Comparison of ENCODE assay signal across 21 cellular contexts in the genomic region with DNA sequence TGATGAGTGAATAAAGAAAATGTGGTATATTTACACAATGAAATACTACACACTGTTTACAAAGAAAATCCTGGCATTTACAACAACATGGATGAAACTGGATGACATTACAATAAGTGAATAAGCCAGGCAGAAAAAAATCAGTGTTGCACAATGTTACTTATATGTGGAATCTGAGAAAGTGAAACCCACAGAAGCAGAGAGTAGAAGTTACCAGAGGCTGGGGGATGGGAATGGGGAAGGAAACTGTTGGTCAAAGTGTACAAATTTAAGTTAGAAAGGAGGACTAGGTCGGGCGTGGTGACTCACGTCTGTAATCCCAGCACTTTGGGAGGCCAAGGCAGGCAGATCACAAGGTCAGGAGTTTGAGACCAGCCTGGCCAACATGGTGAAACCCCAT.
DNase-seq lines count a peak whose midpoint lies in the region; ATAC-seq, FAIRE-seq and TF ChIP-seq lines count a peak whose summit lies in the region.
"Had no signal": no experiment of that assay in that cellular context is flagged by ENCODE, and none has a peak within 500 bp of the region (broad histone marks: within the 10 kb centered on the region; RNA-seq: fewer than 3 reads in every experiment).

No MANE protein-coding gene starts in this region.

- POLR2A ChIA-PET in K562 (lab: Yijun Ruan, JAX): no interaction called here
- POLR2A ChIA-PET in PC-9 (lab: Charles Lee; ENCODE audit: unreplicated experiment): no interaction called here

- DNase-seq in KBM-7 (peak; percentile 0), NOMO-1 treated with DMSO at 0.1 percent for 48 hours (lab: John Stamatoyannopoulos, UW; ENCODE audit: unreplicated experiment) (peak; percentile 7), K562 (ENCODE audit: extremely low read depth in 1 of 4, low spot score in 3 of 4) (no peak), SIG-M5 (lab: John Stamatoyannopoulos, UW) (no peak), PC-9 (no peak), NCI-H146 (lab: John Stamatoyannopoulos, UW) (no peak)
- DNase-seq: CD4-positive, CD25-positive, alpha-beta regulatory T cell; NCI-H1105; NCI-H1694; NCI-H2081; NCI-H2171; NCI-H345; NCI-H524 treated with DMSO at 0.1 percent for 48 hours; Peyer's patch; SJCRH30; T-helper 17 cell had no signal

- peak overlapping the region in 4 of 11 experiments; percentile 13 to 53 (median 42); a peak in 5 of 22 replicates for H3K9ac ChIP-seq in BLaER1 treated with 17β-estradiol and CSF1 and Interleukin-3, amounts not matched to agents 10 nM and 100 nM
- no peak overlapping the region for H3K9ac ChIP-seq in K562 (ENCODE audit: insufficient read depth in 1 of 2, low read depth in 2 of 2, low read length in 2 of 2)

- TF ChIP-seq EP300 in K562 (IDR thresholded peaks at IDR 0.05; ENCODE audit: low read length): no peak

- no CpG with 5 or more reads among the region's 3 CpGs for WGBS in K562 (ENCODE audit: insufficient coverage, low coverage, missing lambda C conversion rate)

- H3K27ac ChIP-seq in BLaER1 treated with 17β-estradiol and CSF1 and Interleukin-3, amounts not matched to agents 10 nM and 100 nM: peak overlapping the region in 9 of 11 experiments; percentile 24 to 82 (median 74); a peak in 18 of 22 replicates
- H3K27ac ChIP-seq in K562 (ENCODE audit: extremely low read depth, low read depth, low read length): no peak overlapping the region
- no peak overlapping the region for H3K27ac ChIP-seq in PC-9
- H3K27ac ChIP-seq: A549, Peyer's patch, SJCRH30 had no signal

- no peaks in the 10 kb centered on the region for H3K36me3 ChIP-seq in BLaER1 treated with 17β-estradiol and CSF1 and Interleukin-3, amounts not matched to agents 10 nM and 100 nM
- H3K36me3 ChIP-seq in K562 (ENCODE audit: control insufficient read depth, insufficient read depth, low read length) (no peaks in the 10 kb centered on the region), PC-9 (ENCODE audit: low read depth) (no peaks in the 10 kb centered on the region)
- H3K36me3 ChIP-seq: HAP-1, Peyer's patch, SJCRH30 had no signal

- H3K4me1 ChIP-seq in BLaER1 treated with 17β-estradiol and CSF1 and Interleukin-3, amounts not matched to agents 10 nM and 100 nM: peaks cover 3 to 9% (median 8%) of the 10 kb centered on the region in 10 experiments; a peak in 10 of 20 replicates
- H3K4me1 ChIP-seq in K562 (replicated peaks in 1 of 2; ENCODE audit: control insufficient read depth in 2 of 2, insufficient read depth in 2 of 2, low read length in 2 of 2): no peaks in the 10 kb centered on the region
- H3K4me1 ChIP-seq in PC-9 (replicated peaks; ENCODE audit: insufficient read depth): no peaks in the 10 kb centered on the region
- H3K4me1 ChIP-seq: A549, HAP-1, Peyer's patch, SJCRH30 had no signal

- CTCF ChIA-PET in K562 (lab: Yijun Ruan, JAX; ENCODE audit: low intra/inter-chr PET ratio) (no interaction called here), PC-9 (lab: Charles Lee) (interaction anchor here (0.7 kb wide), 1 partner anchor 390 kb away, joined by 4 read pairs; no protein-coding TSS in a partner anchor)

- intact Hi-C loops in K562 (cut with micrococcal nuclease): no loop called here
- intact Hi-C loops in PC-9 (cut with micrococcal nuclease; ENCODE audit: unreplicated experiment): no loop called here

- no peak for TF ChIP-seq POLR2A in K562 (conservative IDR thresholded peaks at IDR 0.05)

- no peak for TF ChIP-seq RAD21 in K562 (CRISPR knock-in tag; conservative IDR thresholded peaks at IDR 0.05 in 1 of 2, IDR thresholded peaks at IDR 0.05 in 1 of 2)

- no peak for ATAC-seq in K562
- no peak for ATAC-seq in GM18873 (IDR thresholded peaks at IDR 0.05; ENCODE audit: low FRiP score, unreplicated experiment)
- ATAC-seq: A549, T-helper 17 cell had no signal

- no peaks in the 10 kb centered on the region for H3K27me3 ChIP-seq in BLaER1 treated with 17β-estradiol and CSF1 and Interleukin-3, amounts not matched to agents 10 nM and 100 nM
- H3K27me3 ChIP-seq in K562 (ENCODE audit: control insufficient read depth in 2 of 2, insufficient read depth in 2 of 2, low read length in 2 of 2) (no peaks in the 10 kb centered on the region), PC-9 (ENCODE audit: insufficient read depth, low read depth) (no peaks in the 10 kb centered on the region)
- H3K27me3 ChIP-seq: Peyer's patch, SJCRH30 had no signal

- TF ChIP-seq CTCF in K562 (IDR thresholded peaks at IDR 0.05 in 2 of 3, conservative IDR thresholded peaks at IDR 0.05 in 1 of 3; ENCODE audit: insufficient read depth in 2 of 3, low read depth in 1 of 3, low read length in 3 of 3) (no peak), PC-9 (conservative IDR thresholded peaks at IDR 0.05) (no peak)

- no peaks in the 10 kb centered on the region for H3F3A ChIP-seq in PC-9 (ENCODE audit: insufficient read depth, low read depth)

- no peaks in the 10 kb centered on the region for H3K9me1 ChIP-seq in K562 (ENCODE audit: control insufficient read depth, insufficient read depth, low read length)

- no peak for FAIRE-seq in K562 (lab: Jason Lieb, UNC)
- FAIRE-seq: A549, HTR-8/SVneo had no signal

- in situ Hi-C loops in KBM-7 (cut with MboI; ENCODE audit: low pct_unique_long_range_greater_than_20kb, low sequenced_read_pairs): no loop called here
- in situ Hi-C loops in K562 (cut with MboI): no loop called here

- no peaks in the 10 kb centered on the region for H4K20me1 ChIP-seq in BLaER1 treated with 17β-estradiol and CSF1 and Interleukin-3, amounts not matched to agents 10 nM and 100 nM
- no peaks in the 10 kb centered on the region for H4K20me1 ChIP-seq in K562 (replicated peaks; ENCODE audit: control insufficient read depth, insufficient read depth, low read length)
- H4K20me1 ChIP-seq in PC-9 (ENCODE audit: insufficient read depth): no peaks in the 10 kb centered on the region

- H3K79me2 ChIP-seq in K562 (ENCODE audit: control insufficient read depth, insufficient read depth, low read length) (no peaks in the 10 kb centered on the region), PC-9 (ENCODE audit: low read depth) (no peaks in the 10 kb centered on the region)

- no peak overlapping the region for H2AFZ ChIP-seq in K562 (ENCODE audit: low read depth, low read length)
- no peak overlapping the region for H2AFZ ChIP-seq in PC-9

- H3K9me3 ChIP-seq in BLaER1 treated with 17β-estradiol and CSF1 and Interleukin-3, amounts not matched to agents 10 nM and 100 nM (replicated peaks in 1 of 11): peaks cover 7 to 14% (median 11%) of the 10 kb centered on the region in 11 experiments; a peak in 20 of 22 replicates
- H3K9me3 ChIP-seq in K562 (replicated peaks; ENCODE audit: control insufficient read depth, insufficient read depth, low read depth, low read length) (0 out of 2 replicates have a peak, but pooled peaks cover 2% of the 10 kb centered on the region), PC-9 (ENCODE audit: insufficient read depth, low read depth) (no peaks in the 10 kb centered on the region)
- H3K9me3 ChIP-seq: A549, HAP-1, Peyer's patch, SJCRH30 had no signal

- BruUV-seq in K562 (replicated peaks; lab: Mats Ljungman, UMichigan) (no TSS peak), PC-9 (replicated peaks; lab: Mats Ljungman, UMichigan) (no TSS peak)

- H3K4me2 ChIP-seq in BLaER1 treated with 17β-estradiol and CSF1 and Interleukin-3, amounts not matched to agents 10 nM and 100 nM: peak overlapping the region in 10 of 11 experiments; percentile 20 to 48 (median 30); a peak in 16 of 22 replicates
- H3K4me2 ChIP-seq in K562 (ENCODE audit: insufficient read depth, low read length): no peak overlapping the region
- H3K4me2 ChIP-seq in PC-9: no peak overlapping the region
- H3K4me2 ChIP-seq: A549 had no signal

- no peaks in the 10 kb centered on the region for H3K9me2 ChIP-seq in PC-9 (ENCODE audit: insufficient read depth)

- no peak overlapping the region for H3K4me3 ChIP-seq in BLaER1 treated with 17β-estradiol and CSF1 and Interleukin-3, amounts not matched to agents 10 nM and 100 nM
- no peak overlapping the region for H3K4me3 ChIP-seq in K562
- no peak overlapping the region for H3K4me3 ChIP-seq in PC-9
- H3K4me3 ChIP-seq: A549, HAP-1, Peyer's patch, SJCRH30 had no signal

TF ChIP-seq in K562, 482 proteins besides CTCF, POLR2A, EP300 and RAD21:
- TF ChIP-seq JUND (IDR thresholded peaks at IDR 0.05; ENCODE audit: borderline replicate concordance, low read depth, low read length) (no peak), JUND (tag; IDR thresholded peaks at IDR 0.05; ENCODE audit: borderline replicate concordance, low read depth, low read length) (no peak), ZNF143 (CRISPR knock-in tag; IDR thresholded peaks at IDR 0.05) (no peak), RBM15 (IDR thresholded peaks at IDR 0.05; ENCODE audit: insufficient read depth, low read length) (no peak), TAF15 (IDR thresholded peaks at IDR 0.05; ENCODE audit: low read depth, low read length) (no peak), ZFP30 (CRISPR knock-in tag; IDR thresholded peaks at IDR 0.05; ENCODE audit: borderline replicate concordance) (no peak), ZKSCAN8 (CRISPR knock-in tag; IDR thresholded peaks at IDR 0.05) (no peak), CEBPB (tag; IDR thresholded peaks at IDR 0.05) (peak; percentile 37; the same call in 1 of the 2 replicates)
- TF ChIP-seq, protein P1, sequence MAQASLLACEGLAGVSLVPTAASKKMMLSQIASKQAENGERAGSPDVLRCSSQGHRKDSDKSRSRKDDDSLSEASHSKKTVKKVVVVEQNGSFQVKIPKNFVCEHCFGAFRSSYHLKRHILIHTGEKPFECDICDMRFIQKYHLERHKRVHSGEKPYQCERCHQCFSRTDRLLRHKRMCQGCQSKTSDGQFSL (CRISPR knock-in tag; IDR thresholded peaks at IDR 0.05): no peak
- TF ChIP-seq, protein P1 (tag; IDR thresholded peaks at IDR 0.05): no peak

Comparison
In these comparisons a context has a peak if more than half of its experiments do, and no peak if none do; other contexts are left out.
1. H3K27ac ChIP-seq: peak in BLaER1 treated with 17β-estradiol and CSF1 and Interleukin-3, amounts not matched to agents 10 nM and 100 nM (9 of 11); none in K562 (single experiment) and PC-9 (single experiment).
2. H3K4me2 ChIP-seq: peak in BLaER1 treated with 17β-estradiol and CSF1 and Interleukin-3, amounts not matched to agents 10 nM and 100 nM (10 of 11); none in K562 (single experiment) and PC-9 (single experiment).
3. DNase-seq: peak in KBM-7 (single experiment) and NOMO-1 treated with DMSO at 0.1 percent for 48 hours (single experiment); none in K562 (0 of 4), SIG-M5 (single experiment), PC-9 (0 of 2) and NCI-H146 (single experiment).